In the genomic region with DNA sequence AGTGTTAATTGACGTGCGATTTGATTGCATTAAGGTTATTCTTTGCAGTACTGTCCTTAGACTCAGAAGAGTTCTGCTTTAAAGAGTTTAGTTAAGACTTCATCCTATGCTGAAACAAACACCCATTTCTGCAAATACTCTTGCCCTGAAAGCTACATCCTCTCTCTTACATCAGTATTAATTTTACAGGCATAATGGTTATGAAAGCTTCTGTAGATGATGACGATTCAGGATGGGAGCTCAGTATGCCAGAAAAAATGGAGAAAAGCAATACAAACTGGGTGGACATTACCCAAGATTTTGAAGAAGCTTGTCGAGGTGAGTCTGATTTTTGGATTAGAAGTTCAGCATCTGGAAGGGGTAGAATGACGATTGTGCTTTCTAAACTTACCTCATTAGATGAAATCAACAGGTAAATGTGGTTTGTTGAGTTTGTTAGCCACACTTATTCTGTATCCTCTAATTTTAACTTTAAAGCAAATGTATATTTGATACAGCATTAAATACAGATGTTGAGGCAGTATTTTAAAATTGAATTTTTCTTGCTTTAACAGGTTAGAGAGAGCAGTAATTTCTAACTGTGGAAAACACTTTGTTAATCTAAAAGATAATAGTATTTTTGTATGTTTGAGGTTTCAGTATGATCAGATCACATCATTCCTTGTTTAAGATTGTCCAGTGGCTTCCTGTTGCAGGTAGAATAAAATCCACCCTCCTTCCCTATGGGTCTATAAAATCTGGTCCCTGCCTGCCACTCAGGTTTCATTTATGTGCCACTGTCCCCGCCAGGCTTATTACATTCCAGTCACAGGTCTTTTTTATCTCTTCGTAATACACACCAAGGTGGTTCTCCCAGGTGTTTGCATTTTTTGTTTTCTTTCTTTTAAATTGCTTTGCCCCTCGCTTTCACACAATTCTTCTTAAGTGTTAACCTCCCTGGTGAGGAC, we compare ENCODE assay signal across 8 cellular contexts. TPM values are rescaled to one million over a fixed set of nuclear protein-coding genes. Genes with fewer than 3 reads are reported as not detected.
DNase-seq lines count a peak whose midpoint lies in the region; TF ChIP-seq lines count a peak whose summit lies in the region.

No MANE protein-coding gene starts in this region.

- peaks cover 51% of the 10 kb centered on the region for H3K79me2 ChIP-seq in fibroblast of lung (ENCODE audit: control insufficient read depth, insufficient read depth, low read length)

- peaks cover 4% of the 10 kb centered on the region for H3K4me1 ChIP-seq in fibroblast of lung (ENCODE audit: control insufficient read depth, extremely low read depth, insufficient read depth, low read length)

- no peaks in the 10 kb centered on the region for H3K9me3 ChIP-seq in fibroblast of lung (ENCODE audit: control insufficient read depth, insufficient read depth, low read depth, low read length)

- H2AFZ ChIP-seq in fibroblast of lung (ENCODE audit: low read length): peak overlapping the region; percentile 90

- DNase-seq in GM06990 (ENCODE audit: extremely low read depth, insufficient read length) (no peak), RWPE1 (ENCODE audit: low spot score) (peak; percentile 5), fibroblast of lung (ENCODE audit: low read depth in 2 of 2) (peak; percentile 0 to 11), retinal pigment epithelial cell (ENCODE audit: low read depth) (no peak), NCI-H1417 (lab: John Stamatoyannopoulos, UW) (no peak), NCI-H2171 (lab: John Stamatoyannopoulos, UW) (no peak), mucosa of gallbladder (ENCODE audit: low spot score) (no peak), COR-L47 (lab: John Stamatoyannopoulos, UW) (no peak)

- H3K27me3 ChIP-seq in GM06990 (replicated peaks; ENCODE audit: control insufficient read depth, insufficient read depth, low read length) (no peaks in the 10 kb centered on the region), fibroblast of lung (ENCODE audit: control insufficient read depth, insufficient read depth, low read length) (no peaks in the 10 kb centered on the region)

- H3K36me3 ChIP-seq in GM06990 (ENCODE audit: control insufficient read depth, insufficient read depth, low read length) (peaks cover 3% of the 10 kb centered on the region), fibroblast of lung (ENCODE audit: control insufficient read depth, insufficient read depth, low read length) (peaks cover 2% of the 10 kb centered on the region)

- H3K4me2 ChIP-seq in fibroblast of lung (ENCODE audit: extremely low read depth, insufficient read depth, low read length): peak overlapping the region; percentile 76

- TF ChIP-seq CTCF in GM06990 (IDR thresholded peaks at IDR 0.05; ENCODE audit: insufficient read depth, low read length, poor library complexity, severe bottlenecking): no peak
- no peak for TF ChIP-seq CTCF in RWPE1 (conservative IDR thresholded peaks at IDR 0.05; ENCODE audit: low read depth)
- TF ChIP-seq CTCF in fibroblast of lung (conservative IDR thresholded peaks at IDR 0.05 in 1 of 2, IDR thresholded peaks at IDR 0.05 in 1 of 2; ENCODE audit: low read depth in 1 of 2, low read length in 2 of 2): no peak
- TF ChIP-seq CTCF in retinal pigment epithelial cell (conservative IDR thresholded peaks at IDR 0.05; ENCODE audit: low read depth, low read length): no peak

- CTCF ChIA-PET in RWPE1 (lab: Yijun Ruan, JAX): no interaction called here

- no peaks in the 10 kb centered on the region for H4K20me1 ChIP-seq in fibroblast of lung (ENCODE audit: control insufficient read depth, extremely low read depth, insufficient read depth, low read length)

- peak overlapping the region; percentile 97 for H3K9ac ChIP-seq in fibroblast of lung (ENCODE audit: insufficient read depth, low read length)

- POLR2A ChIA-PET in RWPE1 (lab: Yijun Ruan, JAX; ENCODE audit: low non-redundant PET): interaction anchor here (0.5 to 0.7 kb wide), 2 partner anchors 16 to 20 kb away, joined by 3 to 5 read pairs; no protein-coding TSS in a partner anchor

- peak overlapping the region; percentile 96 for H3K4me3 ChIP-seq in GM06990 (replicated peaks; ENCODE audit: low read depth, low read length)
- H3K4me3 ChIP-seq in fibroblast of lung (replicated peaks in 1 of 4; ENCODE audit: control extremely low read depth in 1 of 4, insufficient read depth in 1 of 4, low read depth in 3 of 4, low read length in 4 of 4): peak overlapping the region; percentile 85 to 94 (median 94)
- peak overlapping the region; percentile 73 for H3K4me3 ChIP-seq in retinal pigment epithelial cell (ENCODE audit: low read length)

- H3K27ac ChIP-seq in RWPE1: peak overlapping the region; percentile 91
- H3K27ac ChIP-seq in fibroblast of lung (ENCODE audit: insufficient read depth, low read length): peak overlapping the region; percentile 84

RNA-seq across cellular contexts. Expression of a gene that starts 1.3 kb away (rescaled TPM):
- total RNA-seq in fibroblast of lung (13.4 and 20.5 TPM in 2 replicates), mucosa of gallbladder (19.1 TPM)
- 20.3 and 23.5 TPM in 2 replicates for polyA plus RNA-seq in fibroblast of lung
- 14.3 and 15.7 TPM in 2 replicates for polyA plus RNA-seq in fibroblast of lung (2012)
- polyA minus RNA-seq in fibroblast of lung (ENCODE audit: low replicate concordance): 4.2 and 6.7 TPM in 2 replicates

Comparison
In these comparisons a context has a peak if more than half of its experiments do, and no peak if none do; other contexts are left out.
1. DNase-seq: peak in RWPE1 (single experiment) and fibroblast of lung (2 of 2); none in GM06990 (single experiment), retinal pigment epithelial cell (single experiment), NCI-H1417 (0 of 3), NCI-H2171 (single experiment), mucosa of gallbladder (single experiment) and COR-L47 (single experiment).
2. Peak in every context shown above with its lines, with median percentiles within 50 percentile points of each other: H3K4me3 ChIP-seq.